ENCODE assay signal across 8 cellular contexts in the genomic region with DNA sequence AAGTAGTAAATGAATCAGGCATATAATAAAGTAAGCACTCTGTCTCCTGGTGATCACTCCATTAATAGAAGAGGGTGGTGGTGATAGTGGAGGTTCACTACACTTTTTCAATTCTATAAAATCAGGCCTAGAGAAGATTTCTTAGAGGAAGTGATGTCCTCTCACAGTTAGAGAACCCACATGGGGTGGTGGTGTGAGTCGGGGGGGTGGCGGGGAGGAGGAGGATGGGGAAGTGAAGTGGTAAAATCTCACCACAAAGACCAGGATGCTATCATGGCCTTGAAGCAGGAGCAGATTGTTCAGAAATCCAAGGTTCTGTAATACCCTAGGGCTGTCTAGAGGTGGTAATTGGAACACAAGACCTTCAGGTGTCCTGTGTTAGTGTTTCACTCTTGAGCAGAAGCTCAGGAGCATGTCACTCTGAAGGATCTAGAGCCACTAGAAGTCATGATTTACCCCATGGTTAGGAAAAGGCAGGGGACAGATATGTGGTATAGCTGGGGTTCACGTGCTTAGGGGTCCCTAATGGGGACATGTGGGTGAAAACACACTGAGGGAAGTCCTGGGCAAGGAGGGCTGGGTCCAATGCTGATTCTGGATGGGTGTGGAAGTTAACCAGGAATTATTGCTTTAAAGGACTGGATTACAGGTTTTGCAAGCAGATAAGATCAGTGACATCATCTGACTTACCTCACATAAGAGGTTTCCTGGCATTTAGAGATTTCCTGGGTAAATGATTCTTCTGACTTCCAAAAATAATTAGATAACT. TPM values are rescaled to one million over a fixed set of nuclear protein-coding genes. Genes with fewer than 3 reads are reported as not detected.
DNase-seq lines count a peak whose midpoint lies in the region; ATAC-seq, FAIRE-seq and TF ChIP-seq lines count a peak whose summit lies in the region.

No MANE protein-coding gene starts in this region.

- H3K9me3 ChIP-seq in PC-3 (ENCODE audit: low read length) (no peaks in the 10 kb centered on the region), astrocyte (ENCODE audit: insufficient read depth, low read depth, low read length) (no peaks in the 10 kb centered on the region)

- FAIRE-seq in astrocyte (lab: Jason Lieb, UNC), result no peak

- H3K4me1 Mint-ChIP-seq in astrocyte (ENCODE audit: low read depth, unreplicated experiment), result no peaks in the 10 kb centered on the region

- H3K9me3 Mint-ChIP-seq in astrocyte (ENCODE audit: unreplicated experiment), result no peaks in the 10 kb centered on the region

- no peaks in the 10 kb centered on the region for H3K36me3 Mint-ChIP-seq in astrocyte (ENCODE audit: low read depth, unreplicated experiment)

- H3K4me1 ChIP-seq in PC-3 (ENCODE audit: insufficient read depth, low read length), result no peaks in the 10 kb centered on the region
- no peaks in the 10 kb centered on the region for H3K4me1 ChIP-seq in astrocyte (ENCODE audit: insufficient read depth, low read length)

- H3K27me3 ChIP-seq in PC-3 (ENCODE audit: low read length), result no peaks in the 10 kb centered on the region
- no peaks in the 10 kb centered on the region for H3K27me3 ChIP-seq in astrocyte (ENCODE audit: insufficient read depth, low read length)

- no peaks in the 10 kb centered on the region for H3K36me3 ChIP-seq in PC-3 (ENCODE audit: low read depth, low read length)
- H3K36me3 ChIP-seq in astrocyte (ENCODE audit: insufficient read depth, low read length), result no peaks in the 10 kb centered on the region

- no TSS peak for BruUV-seq in PC-3 (replicated peaks; lab: Mats Ljungman, UMichigan)

- H3K79me2 ChIP-seq in PC-3 (ENCODE audit: low read length), result no peaks in the 10 kb centered on the region
- no peaks in the 10 kb centered on the region for H3K79me2 ChIP-seq in astrocyte (ENCODE audit: insufficient read depth, low read length)

- H3K9ac ChIP-seq in PC-3 (ENCODE audit: low read length) (no peak overlapping the region), astrocyte (ENCODE audit: low read length) (no peak overlapping the region)

- H3K27ac ChIP-seq in PC-3 (ENCODE audit: low read length) (no peak overlapping the region), astrocyte (ENCODE audit: low read depth, low read length) (no peak overlapping the region)

- intact Hi-C loops in PC-3 (cut with micrococcal nuclease), result no loop called here

- H3K27ac Mint-ChIP-seq in astrocyte (ENCODE audit: unreplicated experiment), result no peak overlapping the region

- H2AFZ ChIP-seq in PC-3 (ENCODE audit: low read length) (no peak overlapping the region), astrocyte (ENCODE audit: low read depth, low read length) (no peak overlapping the region)

- no peak overlapping the region for H3K4me3 Mint-ChIP-seq in astrocyte (ENCODE audit: unreplicated experiment)

- CTCF ChIA-PET in PC-3 (lab: Charles Lee), result no interaction called here

- POLR2A ChIA-PET in PC-3 (lab: Charles Lee; ENCODE audit: unreplicated experiment), result no interaction called here

- H3K4me3 ChIP-seq in PC-3 (ENCODE audit: low read length) (no peak overlapping the region), astrocyte (ENCODE audit: insufficient read depth, low read depth, low read length) (no peak overlapping the region)

- H4K20me1 ChIP-seq in PC-3 (ENCODE audit: low read length), result no peaks in the 10 kb centered on the region
- no peaks in the 10 kb centered on the region for H4K20me1 ChIP-seq in astrocyte (ENCODE audit: insufficient read depth, low read length)

- DNase-seq in PC-3 (peak; percentile 37), astrocyte (ENCODE audit: low read depth) (peak; percentile 52), omental fat pad (ENCODE audit: low spot score) (no peak), NCI-H2081 treated with DMSO at 0.1 percent for 48 hours (lab: John Stamatoyannopoulos, UW) (no peak), dedifferentiated amniotic fluid mesenchymal stem cell (ENCODE audit: extremely low spot score) (no peak)

- H3K9me2 ChIP-seq in PC-3 (replicated peaks; ENCODE audit: low read length), result no peaks in the 10 kb centered on the region

- no peaks in the 10 kb centered on the region for H3K27me3 Mint-ChIP-seq in astrocyte (ENCODE audit: low read depth, unreplicated experiment)

- H3F3A ChIP-seq in PC-3 (ENCODE audit: low read length, unreplicated experiment), result no peaks in the 10 kb centered on the region

- ATAC-seq in GM21576 (IDR thresholded peaks at IDR 0.05; ENCODE audit: unreplicated experiment) (peak; percentile 46), PC-3 (no peak), omental fat pad (ENCODE audit: low FRiP score) (peak; percentile 25), GM21717 (IDR thresholded peaks at IDR 0.05; ENCODE audit: unreplicated experiment) (no peak), HG02571 (IDR thresholded peaks at IDR 0.05; ENCODE audit: unreplicated experiment) (no peak)

- H3K4me2 ChIP-seq in PC-3 (ENCODE audit: low read length), result no peak overlapping the region
- H3K4me2 ChIP-seq in astrocyte (ENCODE audit: low read length), result no peak overlapping the region

- TF ChIP-seq CTCF in PC-3 (conservative IDR thresholded peaks at IDR 0.05; ENCODE audit: low read depth, low read length) (no peak), astrocyte (IDR thresholded peaks at IDR 0.05; ENCODE audit: insufficient read depth, low read depth, low read length) (no peak), omental fat pad (IDR thresholded peaks at IDR 0.05) (no peak)

RNA-seq across cellular contexts. Expression of gene RNF125, which starts 31.0 kb away (rescaled TPM):
- total RNA-seq in PC-3 (2014; rRNA removed) (1.1 and 1.2 TPM in 2 replicates), astrocyte (1.8 and 1.9 TPM in 2 replicates), omental fat pad (10 to 100 TPM in 2 of 4 donors, 1 to 10 TPM in 2; 7.3 to 24.3 (median 14.0) TPM)

RNA-seq across cellular contexts. Expression of gene RNF138, which starts 42.1 kb away (rescaled TPM):
- total RNA-seq in PC-3 (2014; rRNA removed) (4.9 and 15.3 TPM in 2 replicates), astrocyte (15.4 and 16.3 TPM in 2 replicates), omental fat pad (10 to 100 TPM; 13.8 to 38.3 (median 31.7) TPM)

Comparison
In these comparisons a context has a peak if more than half of its experiments do, and no peak if none do; other contexts are left out.
1. ATAC-seq: peak in GM21576 (single experiment) and omental fat pad (single experiment); none in PC-3 (single experiment), GM21717 (single experiment) and HG02571 (single experiment).
2. DNase-seq: peak in PC-3 (single experiment) and astrocyte (single experiment); none in omental fat pad (single experiment), NCI-H2081 treated with DMSO at 0.1 percent for 48 hours (single experiment) and dedifferentiated amniotic fluid mesenchymal stem cell (single experiment).